ENCODE assay signal across 8 cellular contexts in genomic region chr9:41064125-41064795, GRCh38.
DNase-seq lines count a peak whose midpoint lies in the region; ATAC-seq and TF ChIP-seq lines count a peak whose summit lies in the region.
"Not testable (repeated sequence)": the region's sequence is repeated elsewhere in the genome, so short reads cannot be mapped to it uniquely, and the experiment has no call there.

No MANE protein-coding gene starts in this region.

- H3K27me3 Mint-ChIP-seq in activated T-cell treated with anti-CD3 and anti-CD28 coated beads, Interleukin-2, amount 50 U/mL, for 4 hours (ENCODE audit: low read depth); effector memory CD8-positive, alpha-beta T cell; memory B cell: not testable (repeated sequence)
- peaks cover 0 to 12% of the 10 kb centered on the region in 2 donors for H3K27me3 Mint-ChIP-seq in stimulated activated naive B cell treated with anti-CD40 and anti-IgM and Interleukin-4, amounts not matched to agents 10 μg/mL and 1 μg/mL and 100 μg/mL, for 72 hours

- peak overlapping the region; percentile 19 to 38 for H3K27ac Mint-ChIP-seq in effector memory CD8-positive, alpha-beta T cell
- not testable (repeated sequence) for H3K27ac Mint-ChIP-seq in memory B cell; stimulated activated naive B cell treated with anti-CD40 and anti-IgM and Interleukin-4, amounts not matched to agents 10 μg/mL and 1 μg/mL and 100 μg/mL, for 72 hours

- H3K36me3 Mint-ChIP-seq in activated T-cell treated with anti-CD3 and anti-CD28 coated beads, Interleukin-2, amount 50 U/mL, for 4 hours (ENCODE audit: insufficient read depth); effector memory CD8-positive, alpha-beta T cell (ENCODE audit: insufficient read depth); memory B cell; stimulated activated naive B cell treated with anti-CD40 and anti-IgM and Interleukin-4, amounts not matched to agents 10 μg/mL and 1 μg/mL and 100 μg/mL, for 72 hours: not testable (repeated sequence)

- peaks cover 53% of the 10 kb centered on the region for H3K79me2 ChIP-seq in PC-3 (ENCODE audit: low read length)

- in situ Hi-C loops in GM13977 (cut with MboI; ENCODE audit: low pct_unique_long_range_greater_than_20kb, low sequenced_read_pairs, unreplicated experiment): not testable (repeated sequence)

- not testable (repeated sequence) for H3F3A ChIP-seq in PC-3 (ENCODE audit: low read length, unreplicated experiment)

- not testable (repeated sequence) for H3K9me3 Mint-ChIP-seq in activated T-cell treated with anti-CD3 and anti-CD28 coated beads, Interleukin-2, amount 50 U/mL, for 4 hours; effector memory CD8-positive, alpha-beta T cell; memory B cell; stimulated activated naive B cell treated with anti-CD40 and anti-IgM and Interleukin-4, amounts not matched to agents 10 μg/mL and 1 μg/mL and 100 μg/mL, for 72 hours

- peak overlapping the region; percentile 46; the same call in 1 of the 2 replicates for H3K4me3 ChIP-seq in PC-3 (ENCODE audit: low read length)

- not testable (repeated sequence) for H3K27me3 ChIP-seq in PC-3 (ENCODE audit: low read length)

- not testable (repeated sequence) for H3K9me2 ChIP-seq in PC-3 (replicated peaks; ENCODE audit: low read length)

- peak; percentile 70 for ATAC-seq in GM21528 (IDR thresholded peaks at IDR 0.05; ENCODE audit: low FRiP score, unreplicated experiment)
- peak; percentile 52 for ATAC-seq in HG03097 (IDR thresholded peaks at IDR 0.05; ENCODE audit: low FRiP score, unreplicated experiment)
- peak; percentile 59 for ATAC-seq in PC-3
- peak; percentile 87 to 89 for ATAC-seq in activated T-cell treated with anti-CD3 and anti-CD28 coated beads, Interleukin-2, amount 50 U/mL, for 4 hours
- ATAC-seq in effector memory CD8-positive, alpha-beta T cell (replicated peaks): peak; percentile 82
- peak; percentile 35 for ATAC-seq in memory B cell (ENCODE audit: low read depth)
- peak; percentile 69 to 70 for ATAC-seq in stimulated activated naive B cell treated with anti-CD40 and anti-IgM and Interleukin-4, amounts not matched to agents 10 μg/mL and 1 μg/mL and 100 μg/mL, for 72 hours (replicated peaks)

- H3K4me1 Mint-ChIP-seq in activated T-cell treated with anti-CD3 and anti-CD28 coated beads, Interleukin-2, amount 50 U/mL, for 4 hours (ENCODE audit: low read depth); effector memory CD8-positive, alpha-beta T cell (ENCODE audit: low read depth in 2 of 2); memory B cell; stimulated activated naive B cell treated with anti-CD40 and anti-IgM and Interleukin-4, amounts not matched to agents 10 μg/mL and 1 μg/mL and 100 μg/mL, for 72 hours: not testable (repeated sequence)

- not testable (repeated sequence) for TF ChIP-seq CTCF in GM13977 (IDR thresholded peaks at IDR 0.05; ENCODE audit: extremely low read depth, insufficient read depth, missing control alignments); PC-3 (conservative IDR thresholded peaks at IDR 0.05; ENCODE audit: low read depth, low read length)

- intact Hi-C loops in PC-3 (cut with micrococcal nuclease): not testable (repeated sequence)

- H4K20me1 ChIP-seq in PC-3 (ENCODE audit: low read length): not testable (repeated sequence)

- not testable (repeated sequence) for BruUV-seq in PC-3 (replicated peaks; lab: Mats Ljungman, UMichigan)

- peak overlapping the region; percentile 27 for H3K4me3 Mint-ChIP-seq in activated T-cell treated with anti-CD3 and anti-CD28 coated beads, Interleukin-2, amount 50 U/mL, for 4 hours
- peak overlapping the region; percentile 62 to 63 for H3K4me3 Mint-ChIP-seq in effector memory CD8-positive, alpha-beta T cell
- not testable (repeated sequence) for H3K4me3 Mint-ChIP-seq in memory B cell; stimulated activated naive B cell treated with anti-CD40 and anti-IgM and Interleukin-4, amounts not matched to agents 10 μg/mL and 1 μg/mL and 100 μg/mL, for 72 hours

- peak overlapping the region; percentile 33 for H3K27ac ChIP-seq in PC-3 (ENCODE audit: low read length)

- H3K9ac ChIP-seq in PC-3 (ENCODE audit: low read length): not testable (repeated sequence)

- H3K36me3 ChIP-seq in PC-3 (ENCODE audit: low read depth, low read length): not testable (repeated sequence)

- H3K9me3 ChIP-seq in PC-3 (ENCODE audit: low read length): not testable (repeated sequence)

- CTCF ChIA-PET in PC-3 (lab: Charles Lee): not testable (repeated sequence)

- H2AFZ ChIP-seq in PC-3 (ENCODE audit: low read length): peak overlapping the region; percentile 33; the same call in 1 of the 2 replicates

- POLR2A ChIA-PET in PC-3 (lab: Charles Lee; ENCODE audit: unreplicated experiment): interaction anchor here (0.6 kb wide), 1 partner anchor 10 kb away, joined by 5 read pairs; no protein-coding TSS in a partner anchor

- DNase-seq in GM13977 (ENCODE audit: low spot score): peak; percentile 1
- peak; percentile 59 for DNase-seq in PC-3
- peak; percentile 14 for DNase-seq in activated T-cell treated with anti-CD3 and anti-CD28 coated beads, Interleukin-2, amount 50 U/mL, for 4 hours
- peak; percentile 23 to 56 (median 27) for DNase-seq in effector memory CD8-positive, alpha-beta T cell
- DNase-seq in memory B cell (ENCODE audit: low spot score in 2 of 2); stimulated activated naive B cell treated with anti-CD40 and anti-IgM and Interleukin-4, amounts not matched to agents 10 μg/mL and 1 μg/mL and 100 μg/mL, for 72 hours: not testable (repeated sequence)

- peak overlapping the region; percentile 42 for H3K4me2 ChIP-seq in PC-3 (ENCODE audit: low read length)

- not testable (repeated sequence) for H3K4me1 ChIP-seq in PC-3 (ENCODE audit: insufficient read depth, low read length)

Comparison
In these comparisons a context has a peak if more than half of its experiments do, and no peak if none do; other contexts are left out.
1. ATAC-seq: peak in every context shown above with its lines; median percentile 88 in activated T-cell treated with anti-CD3 and anti-CD28 coated beads, Interleukin-2, amount 50 U/mL, for 4 hours; 82 in effector memory CD8-positive, alpha-beta T cell; 70 in GM21528; 70 in stimulated activated naive B cell treated with anti-CD40 and anti-IgM and Interleukin-4, amounts not matched to agents 10 μg/mL and 1 μg/mL and 100 μg/mL, for 72 hours; 59 in PC-3; 52 in HG03097; 35 in memory B cell.